Comparison of ENCODE assay signal across 8 cellular contexts in the genomic region with DNA sequence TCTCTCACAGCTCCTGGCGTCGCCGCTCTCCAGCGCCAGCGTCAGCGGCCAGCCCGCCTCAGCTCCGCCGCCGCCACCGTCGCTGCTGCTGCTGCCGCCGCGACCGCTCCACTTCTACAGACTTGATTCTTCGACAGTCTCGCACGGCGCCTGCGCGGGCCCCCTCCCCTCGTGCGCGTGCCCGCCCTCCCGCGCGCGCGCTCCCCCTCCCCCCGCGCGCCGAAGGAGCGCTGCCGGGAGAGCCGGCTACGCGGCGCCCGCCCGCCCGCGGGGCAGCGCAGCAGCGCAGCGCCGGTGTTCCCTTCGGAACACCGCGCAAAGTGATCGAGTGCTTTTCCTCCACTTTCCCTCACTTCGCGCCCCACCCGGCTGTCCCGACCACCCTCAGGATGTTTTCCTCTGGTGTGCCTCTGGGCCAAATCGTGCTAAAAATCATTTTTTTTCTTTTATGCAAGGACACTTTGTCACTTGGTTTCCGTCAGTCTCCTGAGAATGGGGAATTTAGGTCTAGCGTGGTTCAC. TPM values are rescaled to one million over a fixed set of nuclear protein-coding genes. Genes with fewer than 3 reads are reported as not detected.
A peak's percentile ranks its signal among the peaks of the same experiment; 100 is the strongest.
DNase-seq lines count a peak whose midpoint lies in the region; ATAC-seq and TF ChIP-seq lines count a peak whose summit lies in the region.

TSS of gene IRF2BP2 (minus strand) at position 118 of the 521 bp plus-strand sequence. CDS start 684 bp downstream, outside the sequence.

- intact Hi-C loops in activated CD4-positive, alpha-beta T cell treated with anti-CD3 and anti-CD28 coated beads, Interleukin-2, amount 10 ng/mL, durations not matched to agents 24 days and 14 days (cut with micrococcal nuclease) = loop anchor here (1.0 to 5.0 kb wide), 3 partner anchors 353 to 892 kb away; partner anchors contain the start of gene B3GALNT2

- peak within 1 kb of the TSS; percentile 95 for H3K4me3 Mint-ChIP-seq in activated CD4-positive, alpha-beta T cell treated with anti-CD3 and anti-CD28 coated beads, Interleukin-2, amount 10 ng/mL, durations not matched to agents 24 days and 14 days

- peak within 1 kb of the TSS; percentile 100 for H3K27ac Mint-ChIP-seq in activated CD4-positive, alpha-beta T cell treated with anti-CD3 and anti-CD28 coated beads, Interleukin-2, amount 10 ng/mL, durations not matched to agents 24 days and 14 days

- no peaks in the 10 kb centered on the region for H3K9me3 Mint-ChIP-seq in activated CD4-positive, alpha-beta T cell treated with anti-CD3 and anti-CD28 coated beads, Interleukin-2, amount 10 ng/mL, durations not matched to agents 24 days and 14 days

- peak; percentile 20 for ATAC-seq in HG03066 (IDR thresholded peaks at IDR 0.05; ENCODE audit: low read depth, unreplicated experiment)
- peak; percentile 54 for ATAC-seq in left lobe of liver
- ATAC-seq in GM19395 (IDR thresholded peaks at IDR 0.05; ENCODE audit: unreplicated experiment) = no peak

- H3K27me3 Mint-ChIP-seq in activated CD4-positive, alpha-beta T cell treated with anti-CD3 and anti-CD28 coated beads, Interleukin-2, amount 10 ng/mL, durations not matched to agents 24 days and 14 days = peaks cover 2% of the 10 kb centered on the region

- H3K4me1 Mint-ChIP-seq in activated CD4-positive, alpha-beta T cell treated with anti-CD3 and anti-CD28 coated beads, Interleukin-2, amount 10 ng/mL, durations not matched to agents 24 days and 14 days = peaks cover 47% of the 10 kb centered on the region

- DNase-seq in GM12864 (ENCODE audit: low read depth) = no peak
- DNase-seq in NCI-H510A (lab: John Stamatoyannopoulos, UW) = peak; percentile 81
- peak; percentile 96 for DNase-seq in activated CD4-positive, alpha-beta T cell treated with anti-CD3 and anti-CD28 coated beads, Interleukin-2, amount 10 ng/mL, durations not matched to agents 24 days and 14 days
- DNase-seq in coronary artery (ENCODE audit: low spot score) = peak; percentile 86
- peak; percentile 89 for DNase-seq in left lobe of liver (ENCODE audit: low spot score)
- DNase-seq in stimulated activated CD4-positive, alpha-beta T cell treated with anti-CD3 and anti-CD28 coated beads, Interleukin-2, amount 100 ng/mL, for 24 hours = peak; percentile 77 to 80

- no peak for TF ChIP-seq CTCF in GM12864 (IDR thresholded peaks at IDR 0.05; ENCODE audit: low read depth, low read length, missing control alignments)
- no peak for TF ChIP-seq CTCF in coronary artery (IDR thresholded peaks at IDR 0.05)

- H3K36me3 Mint-ChIP-seq in activated CD4-positive, alpha-beta T cell treated with anti-CD3 and anti-CD28 coated beads, Interleukin-2, amount 10 ng/mL, durations not matched to agents 24 days and 14 days (ENCODE audit: low read depth) = peaks cover 36% of the 10 kb centered on the region

- peak within 1 kb of the TSS; percentile 99 to 100 for H3K27ac ChIP-seq in coronary artery

- peak within 1 kb of the TSS; percentile 87 for H3K4me3 ChIP-seq in GM12864 (ENCODE audit: low read depth, low read length)
- H3K4me3 ChIP-seq in coronary artery = peak within 1 kb of the TSS; percentile 96

RNA-seq across cellular contexts. Expression of gene IRF2BP2, which starts in this region (rescaled TPM):
- total RNA-seq in activated CD4-positive, alpha-beta T cell treated with anti-CD3 and anti-CD28 coated beads, Interleukin-2, amount 10 ng/mL, durations not matched to agents 24 days and 14 days = 206 and 217 TPM in 2 replicates
- total RNA-seq in left lobe of liver = 48.7 TPM
